ENCODE assay signal across 1 cellular context in genomic region chr3:186783731-186784515, GRCh38.
TF ChIP-seq lines count a peak whose summit lies in the region.

No MANE protein-coding gene starts in this region.

TF ChIP-seq in HEK293, 187 proteins besides CTCF, POLR2A, EP300 and RAD21 (continued from another document):
- TF ChIP-seq, protein P1, sequence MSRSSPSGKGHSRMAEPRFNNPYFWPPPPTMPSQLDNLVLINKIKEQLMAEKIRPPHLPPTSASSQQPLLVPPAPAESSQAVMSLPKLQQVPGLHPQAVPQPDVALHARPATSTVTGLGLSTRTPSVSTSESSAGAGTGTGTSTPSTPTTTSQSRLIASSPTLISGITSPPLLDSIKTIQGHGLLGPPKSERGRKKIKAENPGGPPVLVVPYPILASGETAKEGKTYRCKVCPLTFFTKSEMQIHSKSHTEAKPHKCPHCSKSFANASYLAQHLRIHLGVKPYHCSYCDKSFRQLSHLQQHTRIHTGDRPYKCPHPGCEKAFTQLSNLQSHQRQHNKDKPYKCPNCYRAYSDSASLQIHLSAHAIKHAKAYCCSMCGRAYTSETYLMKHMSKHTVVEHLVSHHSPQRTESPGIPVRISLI (tag by site-specific recombination; IDR thresholded peaks at IDR 0.05): 0 out of 2 replicates have a peak, but pooled peaks have one; percentile 7
- no peak for TF ChIP-seq TCF7L2 (IDR thresholded peaks at IDR 0.05; ENCODE audit: borderline replicate concordance, low read depth, low read length)
- TF ChIP-seq ZNF626 (tag by site-specific recombination; IDR thresholded peaks at IDR 0.05): no peak
- TF ChIP-seq ZNF121 (tag by site-specific recombination; IDR thresholded peaks at IDR 0.05): no peak
- TF ChIP-seq KLF17 (tag by site-specific recombination; IDR thresholded peaks at IDR 0.05): no peak
- TF ChIP-seq YY2 (tag by site-specific recombination; IDR thresholded peaks at IDR 0.05): peak; percentile 38; the same call in 1 of the 2 replicates
- no peak for TF ChIP-seq ZNF404 (tag by site-specific recombination; IDR thresholded peaks at IDR 0.05)
- TF ChIP-seq, protein P2, sequence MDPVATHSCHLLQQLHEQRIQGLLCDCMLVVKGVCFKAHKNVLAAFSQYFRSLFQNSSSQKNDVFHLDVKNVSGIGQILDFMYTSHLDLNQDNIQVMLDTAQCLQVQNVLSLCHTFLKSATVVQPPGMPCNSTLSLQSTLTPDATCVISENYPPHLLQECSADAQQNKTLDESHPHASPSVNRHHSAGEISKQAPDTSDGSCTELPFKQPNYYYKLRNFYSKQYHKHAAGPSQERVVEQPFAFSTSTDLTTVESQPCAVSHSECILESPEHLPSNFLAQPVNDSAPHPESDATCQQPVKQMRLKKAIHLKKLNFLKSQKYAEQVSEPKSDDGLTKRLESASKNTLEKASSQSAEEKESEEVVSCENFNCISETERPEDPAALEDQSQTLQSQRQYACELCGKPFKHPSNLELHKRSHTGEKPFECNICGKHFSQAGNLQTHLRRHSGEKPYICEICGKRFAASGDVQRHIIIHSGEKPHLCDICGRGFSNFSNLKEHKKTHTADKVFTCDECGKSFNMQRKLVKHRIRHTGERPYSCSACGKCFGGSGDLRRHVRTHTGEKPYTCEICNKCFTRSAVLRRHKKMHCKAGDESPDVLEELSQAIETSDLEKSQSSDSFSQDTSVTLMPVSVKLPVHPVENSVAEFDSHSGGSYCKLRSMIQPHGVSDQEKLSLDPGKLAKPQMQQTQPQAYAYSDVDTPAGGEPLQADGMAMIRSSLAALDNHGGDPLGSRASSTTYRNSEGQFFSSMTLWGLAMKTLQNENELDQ (tag by site-specific recombination; IDR thresholded peaks at IDR 0.05; ENCODE audit: low read depth): no peak
- no peak for TF ChIP-seq ZBTB21 (tag by site-specific recombination; IDR thresholded peaks at IDR 0.05)
- TF ChIP-seq ZNF558 (tag by site-specific recombination; IDR thresholded peaks at IDR 0.05): no peak
- TF ChIP-seq ZNF223 (tag by site-specific recombination; IDR thresholded peaks at IDR 0.05): no peak
- no peak for TF ChIP-seq ZBTB1 (tag by site-specific recombination; IDR thresholded peaks at IDR 0.05)
- no peak for TF ChIP-seq SALL2 (tag by site-specific recombination; IDR thresholded peaks at IDR 0.05; ENCODE audit: borderline replicate concordance)
- no peak for TF ChIP-seq ZNF114 (tag by site-specific recombination; IDR thresholded peaks at IDR 0.05)
- TF ChIP-seq ZNF596 (tag by site-specific recombination; IDR thresholded peaks at IDR 0.05): no peak
